8 cellular contexts compared by ENCODE assay signal in the genomic region with DNA sequence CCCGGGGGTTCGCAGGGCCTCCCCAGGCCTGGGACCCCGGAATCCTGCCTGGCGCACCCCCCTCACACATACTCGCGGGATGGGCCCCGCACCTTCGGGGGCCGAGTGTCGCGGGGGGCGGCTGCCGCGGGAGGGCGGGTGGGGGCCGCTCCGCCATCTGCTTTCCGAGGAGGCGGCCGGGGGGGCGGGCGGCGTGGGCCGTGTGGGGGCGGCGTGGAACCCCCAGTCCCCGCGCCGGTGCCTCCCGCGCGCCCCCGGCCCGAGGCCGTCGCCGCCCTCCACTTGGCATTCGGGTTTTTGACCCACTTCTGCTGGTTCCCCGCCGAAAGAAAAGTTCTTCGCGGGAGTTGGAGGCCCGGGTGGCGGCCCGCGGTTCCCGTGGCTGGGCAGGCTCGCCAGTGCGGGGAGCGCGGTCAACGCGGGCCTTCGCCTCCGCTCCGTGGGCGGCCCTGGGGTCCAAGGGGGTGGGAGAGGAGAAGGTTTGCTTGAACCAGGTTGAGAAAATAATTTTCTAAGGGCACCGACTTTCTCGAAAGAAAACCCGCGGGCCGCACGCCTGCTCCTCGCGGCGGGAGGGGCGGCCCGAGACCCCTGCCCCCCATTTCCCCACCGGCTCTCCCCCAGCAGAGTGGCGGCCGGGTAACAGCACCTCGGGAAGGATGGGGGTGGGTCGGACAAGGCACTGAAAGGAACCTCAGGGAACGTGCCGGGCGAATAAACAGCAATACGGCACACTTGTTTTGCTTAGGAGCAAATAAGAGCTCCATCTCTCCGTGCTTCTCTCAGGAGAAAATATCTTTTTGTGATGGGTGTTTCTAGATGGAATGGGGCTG. TPM values are rescaled to one million over a fixed set of nuclear protein-coding genes. Genes with fewer than 3 reads are reported as not detected.
DNase-seq lines count a peak whose midpoint lies in the region; ATAC-seq lines count a peak whose summit lies in the region.

No MANE protein-coding gene starts in this region.

- DNase-seq in DMS53 (lab: John Stamatoyannopoulos, UW) (peak; percentile 29), DMS53 treated with DMSO at 0.1 percent for 48 hours (lab: John Stamatoyannopoulos, UW; ENCODE audit: unreplicated experiment) (no peak), iPS DF 6.9 (ENCODE audit: low read depth, low spot score) (no peak), NCI-H2171 (lab: John Stamatoyannopoulos, UW) (no peak), pons (ENCODE audit: low spot score) (no peak)
- no peak for DNase-seq in activated T-helper 2 cell treated with anti-CD3 and anti-CD28 coated beads, Interferon-gamma antibody, Interleukin-2, Interleukin-4, amounts not matched to agents 10 μg/mL and 5 μg/mL and 100 μg/mL, durations not matched to agents 14 hours and 24 hours and 36 hours (ENCODE audit: low spot score)
- DNase-seq in stimulated activated naive B cell treated with anti-CD40 and anti-IgM and Interleukin-4, amounts not matched to agents 10 μg/mL and 1 μg/mL and 100 μg/mL, for 72 hours: no peak

- ATAC-seq in stimulated activated naive B cell treated with anti-CD40 and anti-IgM and Interleukin-4, amounts not matched to agents 10 μg/mL and 1 μg/mL and 100 μg/mL, for 72 hours (replicated peaks): no peak
- no peak for ATAC-seq in GM18907 (IDR thresholded peaks at IDR 0.05; ENCODE audit: unreplicated experiment)

- H3K4me3 ChIP-seq in iPS DF 6.9 (ENCODE audit: low read length): peak overlapping the region; percentile 96

- no peaks in the 10 kb centered on the region for H3K9me3 Mint-ChIP-seq in activated T-helper 2 cell treated with anti-CD3 and anti-CD28 coated beads, Interferon-gamma antibody, Interleukin-2, Interleukin-4, amounts not matched to agents 10 μg/mL and 5 μg/mL and 100 μg/mL, durations not matched to agents 14 hours and 24 hours and 36 hours
- no peaks in the 10 kb centered on the region for H3K9me3 Mint-ChIP-seq in stimulated activated naive B cell treated with anti-CD40 and anti-IgM and Interleukin-4, amounts not matched to agents 10 μg/mL and 1 μg/mL and 100 μg/mL, for 72 hours

- peaks cover 16% of the 10 kb centered on the region for H3K36me3 ChIP-seq in iPS DF 6.9 (ENCODE audit: control insufficient read depth, insufficient read depth, low read length)

- intact Hi-C loops in activated T-helper 2 cell treated with anti-CD3 and anti-CD28 coated beads, Interferon-gamma antibody, Interleukin-2, Interleukin-4, amounts not matched to agents 10 μg/mL and 5 μg/mL and 100 μg/mL, durations not matched to agents 14 hours and 24 hours and 36 hours (cut with micrococcal nuclease): no loop called here

- H3K27ac ChIP-seq in iPS DF 6.9 (ENCODE audit: low read length): no peak overlapping the region

- peak overlapping the region; percentile 70 for H3K4me3 Mint-ChIP-seq in activated T-helper 2 cell treated with anti-CD3 and anti-CD28 coated beads, Interferon-gamma antibody, Interleukin-2, Interleukin-4, amounts not matched to agents 10 μg/mL and 5 μg/mL and 100 μg/mL, durations not matched to agents 14 hours and 24 hours and 36 hours (ENCODE audit: low read depth)
- H3K4me3 Mint-ChIP-seq in stimulated activated naive B cell treated with anti-CD40 and anti-IgM and Interleukin-4, amounts not matched to agents 10 μg/mL and 1 μg/mL and 100 μg/mL, for 72 hours: peak overlapping the region; percentile 52 to 86

- 0 out of 2 replicates have a peak, but pooled peaks cover 2% of the 10 kb centered on the region for H3K4me1 ChIP-seq in iPS DF 6.9 (ENCODE audit: control insufficient read depth, insufficient read depth, low read length)

- H3K36me3 Mint-ChIP-seq in activated T-helper 2 cell treated with anti-CD3 and anti-CD28 coated beads, Interferon-gamma antibody, Interleukin-2, Interleukin-4, amounts not matched to agents 10 μg/mL and 5 μg/mL and 100 μg/mL, durations not matched to agents 14 hours and 24 hours and 36 hours (ENCODE audit: low read depth): peaks cover 31% of the 10 kb centered on the region
- peaks cover 9 to 10% of the 10 kb centered on the region in 2 donors for H3K36me3 Mint-ChIP-seq in stimulated activated naive B cell treated with anti-CD40 and anti-IgM and Interleukin-4, amounts not matched to agents 10 μg/mL and 1 μg/mL and 100 μg/mL, for 72 hours

- no peak overlapping the region for H3K27ac Mint-ChIP-seq in activated T-helper 2 cell treated with anti-CD3 and anti-CD28 coated beads, Interferon-gamma antibody, Interleukin-2, Interleukin-4, amounts not matched to agents 10 μg/mL and 5 μg/mL and 100 μg/mL, durations not matched to agents 14 hours and 24 hours and 36 hours
- peak overlapping the region; percentile 25 for H3K27ac Mint-ChIP-seq in stimulated activated naive B cell treated with anti-CD40 and anti-IgM and Interleukin-4, amounts not matched to agents 10 μg/mL and 1 μg/mL and 100 μg/mL, for 72 hours

- H3K27me3 Mint-ChIP-seq in activated T-helper 2 cell treated with anti-CD3 and anti-CD28 coated beads, Interferon-gamma antibody, Interleukin-2, Interleukin-4, amounts not matched to agents 10 μg/mL and 5 μg/mL and 100 μg/mL, durations not matched to agents 14 hours and 24 hours and 36 hours (ENCODE audit: low read depth): peaks cover 5% of the 10 kb centered on the region
- no peaks in the 10 kb centered on the region for H3K27me3 Mint-ChIP-seq in stimulated activated naive B cell treated with anti-CD40 and anti-IgM and Interleukin-4, amounts not matched to agents 10 μg/mL and 1 μg/mL and 100 μg/mL, for 72 hours

- no CpG with 5 or more reads among the region's 78 CpGs for WGBS in iPS DF 6.9 (ENCODE audit: insufficient coverage, insufficient read length)

- H3K9me3 ChIP-seq in iPS DF 6.9 (ENCODE audit: control insufficient read depth, insufficient read depth, low read length): no peaks in the 10 kb centered on the region

- H3K27me3 ChIP-seq in iPS DF 6.9 (ENCODE audit: control insufficient read depth, insufficient read depth, low read length): no peaks in the 10 kb centered on the region

- H3K4me1 Mint-ChIP-seq in activated T-helper 2 cell treated with anti-CD3 and anti-CD28 coated beads, Interferon-gamma antibody, Interleukin-2, Interleukin-4, amounts not matched to agents 10 μg/mL and 5 μg/mL and 100 μg/mL, durations not matched to agents 14 hours and 24 hours and 36 hours (ENCODE audit: low read depth): peaks cover 14% of the 10 kb centered on the region
- peaks cover 12 to 29% of the 10 kb centered on the region in 2 donors for H3K4me1 Mint-ChIP-seq in stimulated activated naive B cell treated with anti-CD40 and anti-IgM and Interleukin-4, amounts not matched to agents 10 μg/mL and 1 μg/mL and 100 μg/mL, for 72 hours

RNA-seq across cellular contexts. Expression of a gene that starts 1.6 kb away (rescaled TPM):
- total RNA-seq in activated T-helper 2 cell treated with anti-CD3 and anti-CD28 coated beads, Interferon-gamma antibody, Interleukin-2, Interleukin-4, amounts not matched to agents 10 μg/mL and 5 μg/mL and 100 μg/mL, durations not matched to agents 14 hours and 24 hours and 36 hours: 19.7 and 20.4 TPM in 2 replicates

RNA-seq across cellular contexts. Expression of a gene that starts 9.5 kb away (rescaled TPM):
- 23.2 and 24.1 TPM in 2 replicates for total RNA-seq in activated T-helper 2 cell treated with anti-CD3 and anti-CD28 coated beads, Interferon-gamma antibody, Interleukin-2, Interleukin-4, amounts not matched to agents 10 μg/mL and 5 μg/mL and 100 μg/mL, durations not matched to agents 14 hours and 24 hours and 36 hours

RNA-seq across cellular contexts. Expression of a gene that starts 12.5 kb away (rescaled TPM):
- 21.3 and 22.6 TPM in 2 replicates for total RNA-seq in activated T-helper 2 cell treated with anti-CD3 and anti-CD28 coated beads, Interferon-gamma antibody, Interleukin-2, Interleukin-4, amounts not matched to agents 10 μg/mL and 5 μg/mL and 100 μg/mL, durations not matched to agents 14 hours and 24 hours and 36 hours

RNA-seq across cellular contexts. Expression of a gene that starts 35.4 kb away (rescaled TPM):
- 26.3 and 28.0 TPM in 2 replicates for total RNA-seq in activated T-helper 2 cell treated with anti-CD3 and anti-CD28 coated beads, Interferon-gamma antibody, Interleukin-2, Interleukin-4, amounts not matched to agents 10 μg/mL and 5 μg/mL and 100 μg/mL, durations not matched to agents 14 hours and 24 hours and 36 hours
